ENCODE assay signal across 16 cellular contexts in the genomic region with DNA sequence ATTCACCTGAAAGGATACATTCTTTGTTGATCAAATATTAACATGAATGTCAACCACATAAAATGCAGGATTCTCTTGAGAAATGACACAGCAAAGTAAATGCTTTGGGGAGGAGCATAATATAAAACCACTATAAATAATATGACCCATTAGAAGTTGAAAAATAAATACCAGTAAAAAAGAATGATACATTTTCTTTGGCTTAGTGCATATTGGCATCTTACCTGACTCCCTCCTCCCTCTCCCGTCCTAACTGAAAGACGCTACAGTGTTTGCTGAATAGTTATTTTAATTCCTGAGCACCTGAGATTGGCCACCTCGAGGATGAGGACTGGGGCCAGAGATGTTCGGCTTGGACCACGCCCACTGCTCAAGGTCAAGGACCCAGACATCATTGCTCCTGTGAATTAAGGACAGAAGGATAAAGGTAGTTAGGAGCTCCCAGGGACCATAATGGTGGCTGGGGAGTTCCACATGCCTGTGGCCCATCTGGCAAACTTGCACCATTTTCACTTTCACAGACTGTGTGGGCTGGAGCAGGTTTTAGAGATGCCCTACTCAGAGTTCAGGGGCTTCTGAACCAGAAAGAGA.
"Had no signal": no experiment of that assay in that cellular context is flagged by ENCODE, and none has a peak within 500 bp of the region (broad histone marks: within the 10 kb centered on the region; RNA-seq: fewer than 3 reads in every experiment).

No MANE protein-coding gene starts in this region.

- H3K9me3 Mint-ChIP-seq: naive B cell had no signal

- H3K4me3 Mint-ChIP-seq: naive B cell had no signal

- H3K27ac ChIP-seq: hepatocyte, ovary, upper lobe of left lung had no signal

- H3K27me3 Mint-ChIP-seq: naive B cell had no signal

- DNase-seq: activated CD4-positive, alpha-beta T cell treated with anti-CD3 and anti-CD28 coated beads, Interleukin-2, amount 50 U/mL, for 1 hour; activated naive CD4-positive, alpha-beta T cell treated with anti-CD3 and anti-CD28 coated beads, Interleukin-2, amount 50 U/mL, for 16 hours; amniotic stem cell; body of pancreas; central memory CD4-positive, alpha-beta T cell; cortex of kidney; effector CD4-positive, alpha-beta T cell; mammary epithelial cell; naive B cell; ovary; stimulated activated CD4-positive, alpha-beta T cell treated with anti-CD3 and anti-CD28 coated beads, Interleukin-2, amount 100 ng/mL, for 48 hours; stimulated activated naive CD4-positive, alpha-beta T cell; substantia nigra; upper lobe of left lung had no signal

- ATAC-seq: activated CD4-positive, CD25-positive, alpha-beta regulatory T cell treated with anti-CD3 and anti-CD28 coated beads, Interleukin-2, amount 50 U/mL, for 24 hours; body of pancreas had no signal

- H3K36me3 ChIP-seq: ovary had no signal

- H3K4me2 ChIP-seq: hepatocyte had no signal

- H2AFZ ChIP-seq: hepatocyte had no signal

- H3K4me3 ChIP-seq: body of pancreas, hepatocyte, ovary, upper lobe of left lung had no signal

- H3K27me3 ChIP-seq: body of pancreas, hepatocyte, ovary, upper lobe of left lung had no signal

- H3K9me3 ChIP-seq: body of pancreas, ovary, upper lobe of left lung had no signal
